Comparison of ENCODE assay signal across 21 cellular contexts in the genomic region with DNA sequence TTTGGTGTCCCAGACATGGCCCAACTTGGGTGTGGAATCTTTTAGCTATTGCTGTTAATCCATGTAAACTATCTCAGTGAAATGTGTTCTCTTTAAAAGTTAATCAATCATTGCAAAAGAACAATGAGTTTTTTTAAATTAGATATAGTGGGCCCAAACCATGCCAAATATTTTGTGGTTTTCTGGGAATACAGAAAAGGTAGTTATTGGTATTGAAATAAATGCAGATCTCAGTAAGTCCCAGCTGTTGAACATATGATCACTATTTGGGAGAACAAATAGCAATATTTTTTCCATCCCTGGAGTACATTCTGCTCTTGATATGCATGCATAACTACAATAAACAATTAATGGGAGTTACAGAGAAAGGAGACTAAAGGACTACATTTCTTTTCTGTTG. TPM values are rescaled to one million over a fixed set of nuclear protein-coding genes. Genes with fewer than 3 reads are reported as not detected.
"Had no signal": no experiment of that assay in that cellular context is flagged by ENCODE, and none has a peak within 500 bp of the region (broad histone marks: within the 10 kb centered on the region; RNA-seq: fewer than 3 reads in every experiment).

No MANE protein-coding gene starts in this region.

- H3K36me3 ChIP-seq: ascending aorta, cardiac muscle cell, esophagus squamous epithelium, heart left ventricle, left lung, tibial nerve, uterus, WERI-Rb-1 had no signal

- ATAC-seq: activated T-cell treated with anti-CD3 and anti-CD28 coated beads, Interleukin-2, amount 50 U/mL, for 72 hours; gastroesophageal sphincter; heart left ventricle; left lung had no signal

- H3K4me3 ChIP-seq: ascending aorta, cardiac muscle cell, esophagus squamous epithelium, gastroesophageal sphincter, heart left ventricle, left lung, tibial nerve, uterus had no signal

- H3K4me1 ChIP-seq: ascending aorta, gastroesophageal sphincter, uterus had no signal

- DNase-seq: activated CD4-positive, alpha-beta T cell treated with anti-CD3 and anti-CD28 coated beads for 1 hour; activated CD4-positive, alpha-beta T cell treated with anti-CD3 and anti-CD28 coated beads, Interleukin-2, amount 50 U/mL, for 4 hours; activated effector memory CD4-positive, alpha-beta T cell treated with anti-CD3 and anti-CD28 coated beads, Interleukin-2, amount 50 U/mL, for 16 hours; activated naive CD4-positive, alpha-beta T cell treated with anti-CD3 and anti-CD28 coated beads, Interleukin-2, amount 50 U/mL, for 16 hours; activated T-cell treated with anti-CD3 and anti-CD28 coated beads, Interleukin-2, amount 50 U/mL, for 72 hours; effector CD8-positive, alpha-beta T cell; esophagus squamous epithelium; heart left ventricle; left lung; nephron progenitor cell; nucleus accumbens; retina; stimulated activated CD4-positive, alpha-beta T cell treated with anti-CD3 and anti-CD28 coated beads, Interleukin-2, amount 100 ng/mL, for 24 hours; stimulated activated naive CD4-positive, alpha-beta T cell treated with Interleukin-2 at 50 U/mL for 16 hours; substantia nigra; uterus; WERI-Rb-1 had no signal

- H3K27ac ChIP-seq: ascending aorta, cardiac muscle cell, esophagus squamous epithelium, gastroesophageal sphincter, heart left ventricle, left lung, tibial nerve, uterus, WERI-Rb-1 had no signal

- H3K27me3 ChIP-seq: ascending aorta, cardiac muscle cell, esophagus squamous epithelium, gastroesophageal sphincter, heart left ventricle, left lung, tibial nerve, uterus had no signal

- H3K9me3 ChIP-seq: ascending aorta, esophagus squamous epithelium, gastroesophageal sphincter, heart left ventricle, left lung, tibial nerve, uterus had no signal

RNA-seq across cellular contexts. Expression of gene LEKR1, which starts 36.0 kb away (rescaled TPM):
- total RNA-seq: ascending aorta had no signal
